ENCODE assay signal across 29 cellular contexts in the genomic region with DNA sequence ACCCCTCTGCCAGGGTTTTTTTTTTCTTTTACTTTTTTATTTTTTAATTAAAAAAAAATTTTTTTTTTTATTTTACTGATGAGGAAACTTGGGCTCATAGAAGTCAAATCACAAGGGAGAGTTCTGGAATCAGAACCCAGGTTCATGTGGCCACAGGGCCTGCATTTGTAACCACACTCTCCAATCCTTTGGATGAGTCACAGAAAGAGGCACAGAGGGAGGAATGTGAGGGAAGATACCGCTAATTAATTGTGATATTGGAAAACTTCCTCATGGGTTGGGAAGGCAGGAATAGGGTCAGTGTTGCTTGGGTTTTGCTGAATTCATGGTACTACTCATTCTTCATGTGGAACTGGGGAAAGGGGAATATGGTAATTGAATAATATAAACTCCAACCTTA.
"Had no signal": no experiment of that assay in that cellular context is flagged by ENCODE, and none has a peak within 500 bp of the region (broad histone marks: within the 10 kb centered on the region; RNA-seq: fewer than 3 reads in every experiment).

No MANE protein-coding gene starts in this region.

- DNase-seq: activated CD4-positive, alpha-beta memory T cell treated with anti-CD3 and anti-CD28 coated beads, Interleukin-2, amount 10 ng/mL, durations not matched to agents 7 days and 5 days; activated CD4-positive, alpha-beta T cell treated with anti-CD3 and anti-CD28 coated beads for 1 hour; activated CD4-positive, alpha-beta T cell treated with anti-CD3 and anti-CD28 coated beads, Interleukin-2, amount 10 ng/mL, durations not matched to agents 7 days and 5 days; activated gamma-delta T cell treated with Interleukin-2 at 50 U/mL for 16 hours; activated naive CD4-positive, alpha-beta T cell treated with anti-CD3 and anti-CD28 coated beads, Interleukin-2, amount 50 U/mL, for 16 hours; activated T-cell treated with anti-CD3 and anti-CD28 coated beads, Interleukin-2, amount 50 U/mL, for 24 hours; amygdala; cerebellar nuclear complex; midbrain; naive thymus-derived CD8-positive, alpha-beta T cell; nucleus accumbens; pancreas; retina; small intestine; stimulated activated CD4-positive, alpha-beta T cell treated with anti-CD3 and anti-CD28 coated beads, Interleukin-4, amount 100 ng/mL, for 24 hours; stimulated activated naive CD8-positive, alpha-beta T cell treated with anti-CD3 and anti-CD28 coated beads, Interleukin-15, amount 100 ng/mL, for 72 hours; substantia nigra; T-helper 17 cell; thyroid gland; upper lobe of left lung had no signal

- H3K4me1 ChIP-seq: gastroesophageal sphincter, pancreas, prostate gland, thyroid gland, upper lobe of left lung had no signal

- H3K4me2 ChIP-seq: hepatocyte had no signal

- H3K27ac ChIP-seq: coronary artery, gastroesophageal sphincter, hepatocyte, pancreas, prostate gland, thyroid gland, upper lobe of left lung had no signal

- H3K79me2 ChIP-seq: hepatocyte had no signal

- FAIRE-seq: endothelial cell of umbilical vein, keratinocyte, pancreas, small intestine had no signal

- H3K4me3 ChIP-seq: coronary artery, gastroesophageal sphincter, hepatocyte, pancreas, prostate gland, thyroid gland, upper lobe of left lung had no signal

- H3K36me3 ChIP-seq: gastroesophageal sphincter, pancreas, prostate gland, thyroid gland, upper lobe of left lung had no signal

- H3K9me3 ChIP-seq: gastroesophageal sphincter, pancreas, prostate gland, thyroid gland, upper lobe of left lung had no signal

- H2AFZ ChIP-seq: hepatocyte had no signal

- ATAC-seq: gastroesophageal sphincter; naive thymus-derived CD8-positive, alpha-beta T cell; pancreas; sciatic nerve; stimulated activated memory B cell treated with anti-CD40 and anti-IgM and Interleukin-4, amounts not matched to agents 10 μg/mL and 1 μg/mL and 100 μg/mL, for 72 hours; stimulated activated naive CD8-positive, alpha-beta T cell treated with anti-CD3 and anti-CD28 coated beads, Interleukin-15, amount 100 ng/mL, for 72 hours; T-helper 17 cell; WTC11 had no signal

- H3K27me3 ChIP-seq: hepatocyte, pancreas, thyroid gland, upper lobe of left lung had no signal
